1 cellular context compared by ENCODE assay signal in genomic region chr9:95810814-95811213, GRCh38.
A peak's percentile ranks its signal among the peaks of the same experiment; 100 is the strongest.
TF ChIP-seq lines count a peak whose summit lies in the region.

No MANE protein-coding gene starts in this region.

TF ChIP-seq in K562, 482 proteins besides CTCF, POLR2A, EP300 and RAD21 (continued from another document):
- TF ChIP-seq PRDM10 (IDR thresholded peaks at IDR 0.05; ENCODE audit: partially characterized antibody) (no peak), RBM14 (IDR thresholded peaks at IDR 0.05; ENCODE audit: borderline replicate concordance, insufficient read depth, low read depth, low read length) (no peak), NFYB (IDR thresholded peaks at IDR 0.05; ENCODE audit: extremely low read depth, insufficient read length) (no peak), BRD4 (IDR thresholded peaks at IDR 0.05) (no peak), POLR3G (IDR thresholded peaks at IDR 0.05; ENCODE audit: extremely low read depth, insufficient read length, insufficient replicate concordance) (no peak), C11orf30 (IDR thresholded peaks at IDR 0.05; ENCODE audit: low read depth) (peak; percentile 39; the same call in 1 of the 2 replicates), E2F4 (CRISPR knock-in tag; IDR thresholded peaks at IDR 0.05; ENCODE audit: low read depth) (no peak), TCF7L2 (IDR thresholded peaks at IDR 0.05; ENCODE audit: low read depth, low read length) (no peak)
